Comparison of ENCODE assay signal across 8 cellular contexts in genomic region chr4:3047464-3048286, GRCh38. TPM values are rescaled to one million over a fixed set of nuclear protein-coding genes. Genes with fewer than 3 reads are reported as not detected.
DNase-seq lines count a peak whose midpoint lies in the region; ATAC-seq and TF ChIP-seq lines count a peak whose summit lies in the region.

No MANE protein-coding gene starts in this region.

- TF ChIP-seq CTCF in HFFc6 (IDR thresholded peaks at IDR 0.05) (peak; percentile 84), colonic mucosa (IDR thresholded peaks at IDR 0.05) (peak; percentile 68), lung (IDR thresholded peaks at IDR 0.05; ENCODE audit: control extremely low read depth, extremely low read depth) (peak; percentile 54)

- ATAC-seq in activated CD4-positive, alpha-beta T cell treated with anti-CD3 and anti-CD28 coated beads for 36 hours, result peak; percentile 98
- peak; percentile 67 for ATAC-seq in lung (ENCODE audit: insufficient read depth, low FRiP score)

- H3K27me3 ChIP-seq in colonic mucosa (no peaks in the 10 kb centered on the region), lung (ENCODE audit: control insufficient read depth, insufficient read depth) (no peaks in the 10 kb centered on the region)

- no peak overlapping the region for H3K4me3 Mint-ChIP-seq in HFFc6
- peak overlapping the region; percentile 51 for H3K4me3 Mint-ChIP-seq in activated CD4-positive, alpha-beta T cell treated with anti-CD3 and anti-CD28 coated beads for 36 hours

- H3K9me3 Mint-ChIP-seq in HFFc6, result no peaks in the 10 kb centered on the region
- peaks cover 7% of the 10 kb centered on the region for H3K9me3 Mint-ChIP-seq in activated CD4-positive, alpha-beta T cell treated with anti-CD3 and anti-CD28 coated beads for 36 hours (ENCODE audit: low read depth)

- H3K27me3 Mint-ChIP-seq in HFFc6 (ENCODE audit: insufficient read depth), result peaks cover 21% of the 10 kb centered on the region
- no peaks in the 10 kb centered on the region for H3K27me3 Mint-ChIP-seq in activated CD4-positive, alpha-beta T cell treated with anti-CD3 and anti-CD28 coated beads for 36 hours

- DNase-seq in NCI-H1417 (lab: John Stamatoyannopoulos, UW) (peak; percentile 49 to 77 (median 66)), NCI-H1417 treated with DMSO at 0.1 percent for 48 hours (lab: John Stamatoyannopoulos, UW) (no peak), HFFc6 (peak; percentile 48), NCI-H146 (lab: John Stamatoyannopoulos, UW) (peak; percentile 95), colonic mucosa (peak; percentile 81), lung (ENCODE audit: low spot score) (peak; percentile 60)
- peak; percentile 89 for DNase-seq in activated CD4-positive, alpha-beta T cell treated with anti-CD3 and anti-CD28 coated beads for 36 hours
- DNase-seq in stimulated activated CD8-positive, alpha-beta memory T cell treated with anti-CD3 and anti-CD28 coated beads, Interleukin-15, amount 100 ng/mL, for 1 hour (ENCODE audit: low read depth), result peak; percentile 35

- no peak overlapping the region for H3K27ac ChIP-seq in colonic mucosa
- no peak overlapping the region for H3K27ac ChIP-seq in lung (ENCODE audit: low read depth in 1 of 2, low read length in 1 of 2)

- POLR2A ChIA-PET in activated CD4-positive, alpha-beta T cell treated with anti-CD3 and anti-CD28 coated beads for 36 hours (lab: Charles Lee), result interaction anchor here (0.6 to 1.0 kb wide), 2 partner anchors 34 to 120 kb away, joined by 3 to 4 read pairs; no protein-coding TSS in a partner anchor

- no peak overlapping the region for H3K27ac Mint-ChIP-seq in HFFc6
- peak overlapping the region; percentile 69 for H3K27ac Mint-ChIP-seq in activated CD4-positive, alpha-beta T cell treated with anti-CD3 and anti-CD28 coated beads for 36 hours

- CTCF ChIA-PET in activated CD4-positive, alpha-beta T cell treated with anti-CD3 and anti-CD28 coated beads for 36 hours (lab: Charles Lee), result interaction anchor here (0.6 to 1.5 kb wide), 5 partner anchors 10 to 330 kb away, joined by 3 to 6 read pairs (median 3); no protein-coding TSS in a partner anchor

- peak overlapping the region; percentile 26 to 43 for H3K9ac ChIP-seq in colonic mucosa (ENCODE audit: low read depth in 2 of 2, low read length in 2 of 2)

- H3K4me1 ChIP-seq in colonic mucosa, result no peaks in the 10 kb centered on the region
- peaks cover 0 to under 1% of the 10 kb centered on the region in 2 donors for H3K4me1 ChIP-seq in lung (ENCODE audit: control insufficient read depth in 2 of 2, insufficient read depth in 2 of 2, low read length in 2 of 2)

- intact Hi-C loops in activated CD4-positive, alpha-beta T cell treated with anti-CD3 and anti-CD28 coated beads for 36 hours (cut with DNase I, micrococcal nuclease), result loop anchor here (1.0 to 5.0 kb wide), 8 partner anchors 27 to 395 kb away; partner anchors contain the start of genes HTT (in 2 of the 2), HTT-AS (in 2 of the 2), GRK4 (in 1 of the 2) and HGFAC (in 1 of the 2)
- intact Hi-C loops in colonic mucosa (cut with DNase I), result no loop called here

- H3K36me3 ChIP-seq in colonic mucosa, result no peaks in the 10 kb centered on the region
- H3K36me3 ChIP-seq in lung (ENCODE audit: control insufficient read depth in 2 of 2, insufficient read depth in 2 of 2, low read length in 2 of 2), result no peaks in the 10 kb centered on the region

- WGBS in lung, 2 donors, result 52 to 56% methylated on average over 20 of the region's 20 CpGs

- peak overlapping the region; percentile 34 for H3K4me3 ChIP-seq in colonic mucosa
- no peak overlapping the region for H3K4me3 ChIP-seq in lung

- peaks cover 17% of the 10 kb centered on the region for H3K4me1 Mint-ChIP-seq in HFFc6 (ENCODE audit: low read depth)
- peaks cover 31% of the 10 kb centered on the region for H3K4me1 Mint-ChIP-seq in activated CD4-positive, alpha-beta T cell treated with anti-CD3 and anti-CD28 coated beads for 36 hours

- H3K9me3 ChIP-seq in colonic mucosa (no peaks in the 10 kb centered on the region), lung (ENCODE audit: control insufficient read depth in 2 of 2, insufficient read depth in 1 of 2, low read length in 1 of 2) (no peaks in the 10 kb centered on the region)

- H3K36me3 Mint-ChIP-seq in HFFc6 (ENCODE audit: low read depth), result no peaks in the 10 kb centered on the region
- peaks cover 6% of the 10 kb centered on the region for H3K36me3 Mint-ChIP-seq in activated CD4-positive, alpha-beta T cell treated with anti-CD3 and anti-CD28 coated beads for 36 hours (ENCODE audit: low read depth)

RNA-seq across cellular contexts. Expression of gene HTT-AS, which starts 26.7 kb away (rescaled TPM):
- not detected for total RNA-seq in HFFc6 (2021; fragmentation: NEBNext Ultra II Directional; extraction: Animal tissue kit (Norgen Biotek cat#: 25700))
- not detected for total RNA-seq in activated CD4-positive, alpha-beta T cell treated with anti-CD3 and anti-CD28 coated beads for 36 hours
- total RNA-seq in colonic mucosa (not detected), lung (not detected)
- polyA plus RNA-seq in lung, result not detected

RNA-seq across cellular contexts. Expression of gene HTT, which starts 26.8 kb away (rescaled TPM):
- 10 to 100 TPM; 38.1 to 52.0 (median 47.8) TPM for total RNA-seq in HFFc6 (2021; fragmentation: NEBNext Ultra II Directional; extraction: Animal tissue kit (Norgen Biotek cat#: 25700))
- 100 to 1,000 TPM in 1 of 2 experiments, 10 to 100 TPM in 1; 80.1 to 127 TPM for total RNA-seq in activated CD4-positive, alpha-beta T cell treated with anti-CD3 and anti-CD28 coated beads for 36 hours
- 10 to 100 TPM; 51.0 to 55.5 TPM for total RNA-seq in colonic mucosa
- 100 to 1,000 TPM in 1 of 2 donors, 10 to 100 TPM in 1; 70.6 to 109 TPM for total RNA-seq in lung
- polyA plus RNA-seq in lung, result 10 to 100 TPM; 17.0 to 26.3 TPM
